9 cellular contexts compared by ENCODE assay signal in genomic region chr15:48940508-48940907, GRCh38. TPM values are rescaled to one million over a fixed set of nuclear protein-coding genes. Genes with fewer than 3 reads are reported as not detected.
DNase-seq lines count a peak whose midpoint lies in the region; ATAC-seq, FAIRE-seq and TF ChIP-seq lines count a peak whose summit lies in the region.
"Had no signal": no experiment of that assay in that cellular context is flagged by ENCODE, and none has a peak within 500 bp of the region (broad histone marks: within the 10 kb centered on the region; RNA-seq: fewer than 3 reads in every experiment).

No MANE protein-coding gene starts in this region.

- peaks cover 0 to 2% (median 0%) of the 10 kb centered on the region in 8 donors for H3K9me3 Mint-ChIP-seq in CD4-positive, alpha-beta memory T cell

- no peaks in the 10 kb centered on the region for H3K9me3 ChIP-seq in CD4-positive, alpha-beta memory T cell (ENCODE audit: control insufficient read depth in 1 of 2, low read length in 2 of 2)
- H3K9me3 ChIP-seq: neutrophil had no signal

- H3K27me3 ChIP-seq in bronchial epithelial cell (ENCODE audit: control insufficient read depth, insufficient read depth, low read length): no peaks in the 10 kb centered on the region
- H3K27me3 ChIP-seq in CD4-positive, alpha-beta memory T cell (ENCODE audit: insufficient read depth, low read length): no peaks in the 10 kb centered on the region
- H3K27me3 ChIP-seq: neutrophil had no signal

- intact Hi-C loops in CD4-positive, alpha-beta memory T cell (cut with micrococcal nuclease): no loop called here
- intact Hi-C loops in left colon (cut with DNase I, micrococcal nuclease): no loop called here

- CTCF ChIA-PET in CD4-positive, alpha-beta memory T cell (lab: Charles Lee; ENCODE audit: partially characterized antibody): interaction anchor here (0.8 to 3.4 kb wide), 2 partner anchors 35 to 161 kb away, joined by 3 to 13 read pairs; no protein-coding TSS in a partner anchor

- H3K27ac Mint-ChIP-seq in CD4-positive, alpha-beta memory T cell: no peak overlapping the region

- peaks cover 20 to 27% of the 10 kb centered on the region in 2 donors for H3K27me3 Mint-ChIP-seq in CD4-positive, alpha-beta memory T cell

- peak; percentile 75 for DNase-seq in Daoy (ENCODE audit: low read depth)
- DNase-seq in bronchial epithelial cell (ENCODE audit: low read depth): peak; percentile 86
- no peak for DNase-seq in CD4-positive, alpha-beta memory T cell
- DNase-seq in NCI-H510A treated with DMSO at 0.1 percent for 48 hours (lab: John Stamatoyannopoulos, UW): no peak
- no peak for DNase-seq in left colon
- no peak for DNase-seq in UCSD-AML1 (lab: John Stamatoyannopoulos, UW; ENCODE audit: unreplicated experiment)

- H3K27ac ChIP-seq in CD4-positive, alpha-beta memory T cell (ENCODE audit: low read depth, low read length): no peak overlapping the region
- H3K27ac ChIP-seq: neutrophil had no signal

- POLR2A ChIA-PET in CD4-positive, alpha-beta memory T cell (lab: Charles Lee; ENCODE audit: partially characterized antibody): no interaction called here

- H3K4me1 ChIP-seq in CD4-positive, alpha-beta memory T cell (ENCODE audit: insufficient read depth, low read length): no peaks in the 10 kb centered on the region

- H3K36me3 Mint-ChIP-seq in CD4-positive, alpha-beta memory T cell: no peaks in the 10 kb centered on the region

- no peak for FAIRE-seq in bronchial epithelial cell (lab: Jason Lieb, UNC)

- no peak overlapping the region for H3K4me3 Mint-ChIP-seq in CD4-positive, alpha-beta memory T cell

- no peaks in the 10 kb centered on the region for H3K4me1 Mint-ChIP-seq in CD4-positive, alpha-beta memory T cell

- no peaks in the 10 kb centered on the region for H3K36me3 ChIP-seq in bronchial epithelial cell (ENCODE audit: control insufficient read depth, insufficient read depth, low read length)
- H3K36me3 ChIP-seq in CD4-positive, alpha-beta memory T cell (ENCODE audit: insufficient read depth, low read length): no peaks in the 10 kb centered on the region
- H3K36me3 ChIP-seq: neutrophil had no signal

- no peak overlapping the region for H3K4me3 ChIP-seq in bronchial epithelial cell (ENCODE audit: low read depth, low read length)
- H3K4me3 ChIP-seq in CD4-positive, alpha-beta memory T cell (ENCODE audit: low read length in 2 of 2): no peak overlapping the region

- TF ChIP-seq CTCF in bronchial epithelial cell (IDR thresholded peaks at IDR 0.05; ENCODE audit: insufficient read depth, low read length, severe bottlenecking): no peak

- ATAC-seq in GM19455 (IDR thresholded peaks at IDR 0.05; ENCODE audit: unreplicated experiment) (peak; percentile 84), HG03280 (IDR thresholded peaks at IDR 0.05; ENCODE audit: unreplicated experiment) (peak; percentile 92), left colon (no peak)

RNA-seq across cellular contexts. Expression of gene SHC4, which starts 23.2 kb away (rescaled TPM):
- total RNA-seq in Daoy (2014; rRNA removed; shearing (Covaris generic)): 0.24 and 1.3 TPM in 2 replicates
- under 0.01 and 0.26 TPM in 2 replicates for total RNA-seq in bronchial epithelial cell
- total RNA-seq in CD4-positive, alpha-beta memory T cell: under 1 TPM; 0.28 to 0.29 TPM
- polyA plus RNA-seq in CD4-positive, alpha-beta memory T cell: not detected
- total RNA-seq in left colon: under 1 TPM; 0.24 to 0.81 TPM

Comparison
In these comparisons a context has a peak if more than half of its experiments do, and no peak if none do; other contexts are left out.
1. DNase-seq: peak in Daoy (single experiment) and bronchial epithelial cell (single experiment); none in CD4-positive, alpha-beta memory T cell (0 of 5), NCI-H510A treated with DMSO at 0.1 percent for 48 hours (single experiment), left colon (0 of 2) and UCSD-AML1 (single experiment).